13 cellular contexts compared by ENCODE assay signal in the genomic region with DNA sequence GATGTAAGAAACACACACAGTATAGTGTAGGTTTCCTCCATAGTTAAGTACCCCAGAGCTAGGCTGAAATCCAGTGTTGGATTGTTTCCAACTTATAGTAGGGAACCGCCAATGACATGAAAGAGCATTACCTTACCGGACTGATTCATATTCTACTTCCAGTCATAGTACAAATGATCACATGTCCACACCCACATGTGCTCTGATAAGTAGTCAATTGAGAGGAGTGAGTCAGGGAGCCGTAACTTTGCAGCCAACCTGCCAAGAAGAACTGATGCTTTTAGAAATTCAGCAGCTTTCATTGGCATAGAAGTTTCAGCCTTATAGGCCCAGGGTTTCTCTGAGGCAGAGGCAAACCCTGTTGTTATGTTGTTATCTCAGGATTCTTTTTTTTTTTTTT.
DNase-seq lines count a peak whose midpoint lies in the region; ATAC-seq, FAIRE-seq and TF ChIP-seq lines count a peak whose summit lies in the region.
"Had no signal": no experiment of that assay in that cellular context is flagged by ENCODE, and none has a peak within 500 bp of the region (broad histone marks: within the 10 kb centered on the region; RNA-seq: fewer than 3 reads in every experiment).

No MANE protein-coding gene starts in this region.

- H3K27me3 ChIP-seq in foreskin keratinocyte: no peaks in the 10 kb centered on the region
- H3K27me3 ChIP-seq in spleen (replicated peaks in 1 of 7): no peaks in the 10 kb centered on the region

- peak; percentile 89 for ATAC-seq in foreskin keratinocyte
- no peak for ATAC-seq in GM21526 (IDR thresholded peaks at IDR 0.05; ENCODE audit: low FRiP score, unreplicated experiment)
- ATAC-seq: Panc1 had no signal

- H3K4me3 ChIP-seq in spleen: no peak overlapping the region

- no peaks in the 10 kb centered on the region for H3K27me3 Mint-ChIP-seq in activated T-helper 2 cell treated with anti-CD3 and anti-CD28 coated beads, Interferon-gamma antibody, Interleukin-2, Interleukin-4, amounts not matched to agents 10 μg/mL and 5 μg/mL and 100 μg/mL, durations not matched to agents 14 hours and 24 hours and 36 hours (ENCODE audit: low read depth)

- peaks cover 75% of the 10 kb centered on the region for H3K4me1 Mint-ChIP-seq in activated T-helper 2 cell treated with anti-CD3 and anti-CD28 coated beads, Interferon-gamma antibody, Interleukin-2, Interleukin-4, amounts not matched to agents 10 μg/mL and 5 μg/mL and 100 μg/mL, durations not matched to agents 14 hours and 24 hours and 36 hours (ENCODE audit: low read depth)

- peaks cover 4% of the 10 kb centered on the region for H3K9me3 Mint-ChIP-seq in activated T-helper 2 cell treated with anti-CD3 and anti-CD28 coated beads, Interferon-gamma antibody, Interleukin-2, Interleukin-4, amounts not matched to agents 10 μg/mL and 5 μg/mL and 100 μg/mL, durations not matched to agents 14 hours and 24 hours and 36 hours

- peak overlapping the region; percentile 26 for H3K27ac Mint-ChIP-seq in activated T-helper 2 cell treated with anti-CD3 and anti-CD28 coated beads, Interferon-gamma antibody, Interleukin-2, Interleukin-4, amounts not matched to agents 10 μg/mL and 5 μg/mL and 100 μg/mL, durations not matched to agents 14 hours and 24 hours and 36 hours

- 54 to 90% (median 75%) methylated on average over 3 of the region's 3 CpGs for WGBS in spleen, 5 donors

- no peak for TF ChIP-seq CTCF in foreskin keratinocyte (conservative IDR thresholded peaks at IDR 0.05)
- no peak for TF ChIP-seq CTCF in spleen (IDR thresholded peaks at IDR 0.05 in 8 of 11, conservative IDR thresholded peaks at IDR 0.05 in 3 of 11)

- peak; percentile 23 for DNase-seq in stimulated activated CD4-positive, alpha-beta T cell treated with anti-CD3 and anti-CD28 coated beads, Interleukin-12 subunit alpha, Interleukin-12 subunit beta, amount 100 ng/mL, for 4 hours
- DNase-seq in stimulated activated CD4-positive, alpha-beta T cell treated with anti-CD3 and anti-CD28 coated beads, Interleukin-2, amount 100 ng/mL, for 48 hours: no peak
- no peak for DNase-seq in activated T-helper 2 cell treated with anti-CD3 and anti-CD28 coated beads, Interferon-gamma antibody, Interleukin-2, Interleukin-4, amounts not matched to agents 10 μg/mL and 5 μg/mL and 100 μg/mL, durations not matched to agents 14 hours and 24 hours and 36 hours (ENCODE audit: low spot score)
- DNase-seq in foreskin keratinocyte (peak; percentile 55 to 75), spleen (no peak), urothelium cell line (ENCODE audit: low spot score) (no peak), COR-L47 (lab: John Stamatoyannopoulos, UW) (no peak)
- DNase-seq: activated gamma-delta T cell treated with Interleukin-2 at 50 U/mL for 16 hours, hippocampal formation, NCI-H2171 had no signal

- no peak overlapping the region for H3K4me3 Mint-ChIP-seq in activated T-helper 2 cell treated with anti-CD3 and anti-CD28 coated beads, Interferon-gamma antibody, Interleukin-2, Interleukin-4, amounts not matched to agents 10 μg/mL and 5 μg/mL and 100 μg/mL, durations not matched to agents 14 hours and 24 hours and 36 hours (ENCODE audit: low read depth)

- no peaks in the 10 kb centered on the region for H3K36me3 ChIP-seq in spleen

- peaks cover 4% of the 10 kb centered on the region for H3K36me3 Mint-ChIP-seq in activated T-helper 2 cell treated with anti-CD3 and anti-CD28 coated beads, Interferon-gamma antibody, Interleukin-2, Interleukin-4, amounts not matched to agents 10 μg/mL and 5 μg/mL and 100 μg/mL, durations not matched to agents 14 hours and 24 hours and 36 hours (ENCODE audit: low read depth)

- intact Hi-C loops in activated T-helper 2 cell treated with anti-CD3 and anti-CD28 coated beads, Interferon-gamma antibody, Interleukin-2, Interleukin-4, amounts not matched to agents 10 μg/mL and 5 μg/mL and 100 μg/mL, durations not matched to agents 14 hours and 24 hours and 36 hours (cut with micrococcal nuclease): loop anchor here (10.0 kb wide), 1 partner anchor 618 kb away; no protein-coding TSS in a partner anchor
- intact Hi-C loops in spleen (cut with DNase I; ENCODE audit: low total_unique reads): no loop called here

- no peak overlapping the region for H3K27ac ChIP-seq in foreskin keratinocyte
- H3K27ac ChIP-seq in spleen: no peak overlapping the region
- H3K27ac ChIP-seq: KMS-11 had no signal

- H3K9me3 ChIP-seq in spleen: no peaks in the 10 kb centered on the region

- TF ChIP-seq POLR2A in spleen (IDR thresholded peaks at IDR 0.05): no peak

- no peaks in the 10 kb centered on the region for H3K4me1 ChIP-seq in foreskin keratinocyte
- H3K4me1 ChIP-seq in spleen: peaks cover 17 to 47% (median 28%) of the 10 kb centered on the region in 6 donors

- no peak for FAIRE-seq in urothelium cell line (lab: Jason Lieb, UNC)

Comparison
In these comparisons a context has a peak if more than half of its experiments do, and no peak if none do; other contexts are left out.
1. DNase-seq: peak in stimulated activated CD4-positive, alpha-beta T cell treated with anti-CD3 and anti-CD28 coated beads, Interleukin-12 subunit alpha, Interleukin-12 subunit beta, amount 100 ng/mL, for 4 hours (single experiment) and foreskin keratinocyte (2 of 2); none in stimulated activated CD4-positive, alpha-beta T cell treated with anti-CD3 and anti-CD28 coated beads, Interleukin-2, amount 100 ng/mL, for 48 hours (0 of 2), activated T-helper 2 cell treated with anti-CD3 and anti-CD28 coated beads, Interferon-gamma antibody, Interleukin-2, Interleukin-4, amounts not matched to agents 10 μg/mL and 5 μg/mL and 100 μg/mL, durations not matched to agents 14 hours and 24 hours and 36 hours (single experiment), spleen (single experiment), urothelium cell line (single experiment) and COR-L47 (single experiment).